ENCODE assay signal across 7 cellular contexts in the genomic region with DNA sequence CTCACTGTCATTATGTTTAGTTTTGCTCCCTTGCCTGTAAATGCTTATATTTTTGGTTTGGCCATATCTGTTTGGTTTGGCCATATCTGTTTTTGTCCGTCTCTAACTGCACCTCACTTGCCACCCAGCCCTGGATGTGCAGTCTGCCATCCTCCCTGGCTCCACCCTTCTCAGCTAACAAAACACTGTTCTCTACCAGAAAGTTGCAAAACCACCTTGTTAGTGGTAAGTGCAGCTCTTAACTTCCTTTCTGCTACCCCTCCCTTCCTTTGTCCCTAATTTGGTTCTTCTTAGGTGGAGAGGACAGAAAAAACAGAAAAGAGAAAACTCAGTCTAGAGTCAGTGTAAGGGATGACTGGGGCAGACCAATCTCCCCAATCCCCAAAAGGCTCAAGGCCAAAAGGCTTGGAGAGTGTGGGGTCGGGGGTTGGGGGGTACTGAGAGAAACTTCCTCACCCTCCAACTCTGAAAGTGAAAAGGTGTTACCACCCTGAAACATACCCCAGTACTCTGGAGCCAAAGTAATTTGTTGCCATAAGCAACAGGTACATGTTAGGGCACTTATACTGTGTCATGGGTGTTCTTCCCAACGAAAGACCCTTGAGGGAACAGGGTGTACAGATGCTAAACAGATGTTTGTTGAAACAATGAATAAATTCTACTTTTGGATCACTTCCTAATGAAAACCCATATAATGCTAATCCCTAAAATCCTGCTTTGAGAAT.
A peak's percentile ranks its signal among the peaks of the same experiment; 100 is the strongest.
DNase-seq lines count a peak whose midpoint lies in the region; ATAC-seq and TF ChIP-seq lines count a peak whose summit lies in the region.

No MANE protein-coding gene starts in this region.

- DNase-seq in activated T-helper 1 cell treated with Interleukin-2 at 50 U/mL for 16 hours (ENCODE audit: low read depth) (peak; percentile 29), UCSD-AML1 (lab: John Stamatoyannopoulos, UW; ENCODE audit: unreplicated experiment) (no peak), RWPE1 (ENCODE audit: low spot score) (no peak)

- POLR2A ChIA-PET in RWPE1 (lab: Yijun Ruan, JAX; ENCODE audit: low non-redundant PET), result no interaction called here

- CTCF ChIA-PET in RWPE1 (lab: Yijun Ruan, JAX), result no interaction called here

- ATAC-seq in GM18907 (IDR thresholded peaks at IDR 0.05; ENCODE audit: unreplicated experiment) (peak; percentile 60), HG03521 (IDR thresholded peaks at IDR 0.05; ENCODE audit: unreplicated experiment) (no peak)

- no peaks in the 10 kb centered on the region for H3K27me3 ChIP-seq in neutrophil

- H3K36me3 ChIP-seq in KOPT-K1 (ENCODE audit: insufficient read depth, low read length) (peaks cover 4% of the 10 kb centered on the region; the same call in 1 of the 2 replicates), neutrophil (peaks cover 21% of the 10 kb centered on the region)

- H3K4me3 ChIP-seq in neutrophil (ENCODE audit: low read depth in 1 of 2, low read length in 1 of 2), result peak overlapping the region; percentile 87 to 94

- H3K27ac ChIP-seq in KOPT-K1 (ENCODE audit: low read depth, low read length, poor library complexity, severe bottlenecking) (peak overlapping the region; percentile 65), neutrophil (peak overlapping the region; percentile 98), RWPE1 (no peak overlapping the region)

- H3K4me1 ChIP-seq in neutrophil (ENCODE audit: control insufficient read depth in 1 of 2, insufficient read depth in 1 of 2, low read depth in 1 of 2, low read length in 1 of 2), result peaks cover 69 to 83% of the 10 kb centered on the region in 2 experiments

- H3K9me3 ChIP-seq in KOPT-K1 (ENCODE audit: insufficient read depth, low read length, poor library complexity, severe bottlenecking) (no peaks in the 10 kb centered on the region), neutrophil (no peaks in the 10 kb centered on the region)

- TF ChIP-seq CTCF in neutrophil (IDR thresholded peaks at IDR 0.05) (no peak), RWPE1 (conservative IDR thresholded peaks at IDR 0.05; ENCODE audit: low read depth) (no peak)
